In genomic region chr13:95301947-95302386, GRCh38 we compare ENCODE assay signal across 8 cellular contexts. TPM values are rescaled to one million over a fixed set of nuclear protein-coding genes. Genes with fewer than 3 reads are reported as not detected.
DNase-seq lines count a peak whose midpoint lies in the region; TF ChIP-seq lines count a peak whose summit lies in the region.

No MANE protein-coding gene starts in this region.

- H4K20me1 ChIP-seq in Karpas-422 (ENCODE audit: insufficient read depth, low read depth, low read length) = no peaks in the 10 kb centered on the region

- H2AFZ ChIP-seq in Karpas-422 (ENCODE audit: low read length) = peak overlapping the region; percentile 99

- H3K27me3 Mint-ChIP-seq in activated naive CD8-positive, alpha-beta T cell treated with anti-CD3 and anti-CD28 coated beads for 36 hours = no peaks in the 10 kb centered on the region

- peak overlapping the region; percentile 42 for H3K27ac Mint-ChIP-seq in activated naive CD8-positive, alpha-beta T cell treated with anti-CD3 and anti-CD28 coated beads for 36 hours

- H3K9me2 ChIP-seq in Karpas-422 (replicated peaks; ENCODE audit: insufficient read depth, low read length) = no peaks in the 10 kb centered on the region

- H3K36me3 Mint-ChIP-seq in activated naive CD8-positive, alpha-beta T cell treated with anti-CD3 and anti-CD28 coated beads for 36 hours = peaks cover 22% of the 10 kb centered on the region

- WGBS in thyroid gland, 2 donors = 18 to 34% methylated on average over 12 to 14 of the region's 14 CpGs

- no peaks in the 10 kb centered on the region for H3K9me3 ChIP-seq in Karpas-422 (ENCODE audit: low read length)
- H3K9me3 ChIP-seq in thyroid gland = no peaks in the 10 kb centered on the region

- no peak for TF ChIP-seq POLR2A in thyroid gland (IDR thresholded peaks at IDR 0.05)

- intact Hi-C loops in thyroid gland (cut with DNase I) = no loop called here

- H3K79me2 ChIP-seq in Karpas-422 (ENCODE audit: low read length) = peaks cover 43% of the 10 kb centered on the region

- peak overlapping the region; percentile 100 for H3K4me2 ChIP-seq in Karpas-422 (ENCODE audit: low read depth, low read length, poor library complexity, severe bottlenecking)

- H3K9ac ChIP-seq in Karpas-422 (ENCODE audit: low read length) = peak overlapping the region; percentile 98

- H3K4me3 ChIP-seq in Karpas-422 (ENCODE audit: low read length) (peak overlapping the region; percentile 99), thyroid gland (replicated peaks in 1 of 3) (peak overlapping the region; percentile 38 to 72 (median 70))

- H3K27me3 ChIP-seq in Karpas-422 (ENCODE audit: low read length) = no peaks in the 10 kb centered on the region
- H3K27me3 ChIP-seq in thyroid gland = no peaks in the 10 kb centered on the region

- TF ChIP-seq CTCF in thyroid gland (IDR thresholded peaks at IDR 0.05) = no peak

- H3K4me1 ChIP-seq in Karpas-422 (ENCODE audit: low read length) (peaks cover 26% of the 10 kb centered on the region), thyroid gland (peaks cover 3 to 6% of the 10 kb centered on the region in 2 donors)

- peak overlapping the region; percentile 76 for H3K4me3 Mint-ChIP-seq in activated naive CD8-positive, alpha-beta T cell treated with anti-CD3 and anti-CD28 coated beads for 36 hours

- H3K9me3 Mint-ChIP-seq in activated naive CD8-positive, alpha-beta T cell treated with anti-CD3 and anti-CD28 coated beads for 36 hours = no peaks in the 10 kb centered on the region

- H3K27ac ChIP-seq in Karpas-422 (ENCODE audit: low read length) = no peak overlapping the region
- peak overlapping the region in 1 of 3 donors; percentile 47 for H3K27ac ChIP-seq in thyroid gland

- peak; percentile 63 for DNase-seq in DMS 273 treated with DMSO at 0.1 percent for 48 hours (lab: John Stamatoyannopoulos, UW)
- no peak for DNase-seq in Karpas-422
- peak; percentile 24 for DNase-seq in activated naive CD8-positive, alpha-beta T cell treated with anti-CD3 and anti-CD28 coated beads for 36 hours
- peak; percentile 85 for DNase-seq in left kidney (ENCODE audit: low read depth, low spot score)
- no peak for DNase-seq in thyroid gland
- DNase-seq in pons (ENCODE audit: low spot score) = no peak
- no peak for DNase-seq in T-helper 9 cell
- no peak for DNase-seq in NCI-H510A (lab: John Stamatoyannopoulos, UW)

- H3K36me3 ChIP-seq in Karpas-422 (ENCODE audit: insufficient read depth, low read length) = no peaks in the 10 kb centered on the region; the same call in 1 of the 2 replicates
- H3K36me3 ChIP-seq in thyroid gland = no peaks in the 10 kb centered on the region

- peaks cover 40% of the 10 kb centered on the region for H3K4me1 Mint-ChIP-seq in activated naive CD8-positive, alpha-beta T cell treated with anti-CD3 and anti-CD28 coated beads for 36 hours

RNA-seq across cellular contexts. Expression of gene ABCC4, which starts 0.7 kb away (rescaled TPM):
- total RNA-seq in Karpas-422 (2014; rRNA removed; shearing (Covaris generic); ENCODE audit: low replicate concordance) = 28.3 and 32.3 TPM in 2 replicates
- total RNA-seq in activated naive CD8-positive, alpha-beta T cell treated with anti-CD3 and anti-CD28 coated beads for 36 hours = 10 to 100 TPM; 11.4 to 11.6 TPM
- 10 to 100 TPM in 3 of 4 donors, 1 to 10 TPM in 1; 9.1 to 29.6 (median 19.7) TPM for total RNA-seq in thyroid gland

Comparison
In these comparisons a context has a peak if more than half of its experiments do, and no peak if none do; other contexts are left out.
1. DNase-seq: peak in DMS 273 treated with DMSO at 0.1 percent for 48 hours (single experiment), activated naive CD8-positive, alpha-beta T cell treated with anti-CD3 and anti-CD28 coated beads for 36 hours (single experiment) and left kidney (single experiment); none in Karpas-422 (single experiment), thyroid gland (0 of 2), pons (single experiment), T-helper 9 cell (single experiment) and NCI-H510A (single experiment).